Comparison of ENCODE assay signal across 1 cellular context in the genomic region with DNA sequence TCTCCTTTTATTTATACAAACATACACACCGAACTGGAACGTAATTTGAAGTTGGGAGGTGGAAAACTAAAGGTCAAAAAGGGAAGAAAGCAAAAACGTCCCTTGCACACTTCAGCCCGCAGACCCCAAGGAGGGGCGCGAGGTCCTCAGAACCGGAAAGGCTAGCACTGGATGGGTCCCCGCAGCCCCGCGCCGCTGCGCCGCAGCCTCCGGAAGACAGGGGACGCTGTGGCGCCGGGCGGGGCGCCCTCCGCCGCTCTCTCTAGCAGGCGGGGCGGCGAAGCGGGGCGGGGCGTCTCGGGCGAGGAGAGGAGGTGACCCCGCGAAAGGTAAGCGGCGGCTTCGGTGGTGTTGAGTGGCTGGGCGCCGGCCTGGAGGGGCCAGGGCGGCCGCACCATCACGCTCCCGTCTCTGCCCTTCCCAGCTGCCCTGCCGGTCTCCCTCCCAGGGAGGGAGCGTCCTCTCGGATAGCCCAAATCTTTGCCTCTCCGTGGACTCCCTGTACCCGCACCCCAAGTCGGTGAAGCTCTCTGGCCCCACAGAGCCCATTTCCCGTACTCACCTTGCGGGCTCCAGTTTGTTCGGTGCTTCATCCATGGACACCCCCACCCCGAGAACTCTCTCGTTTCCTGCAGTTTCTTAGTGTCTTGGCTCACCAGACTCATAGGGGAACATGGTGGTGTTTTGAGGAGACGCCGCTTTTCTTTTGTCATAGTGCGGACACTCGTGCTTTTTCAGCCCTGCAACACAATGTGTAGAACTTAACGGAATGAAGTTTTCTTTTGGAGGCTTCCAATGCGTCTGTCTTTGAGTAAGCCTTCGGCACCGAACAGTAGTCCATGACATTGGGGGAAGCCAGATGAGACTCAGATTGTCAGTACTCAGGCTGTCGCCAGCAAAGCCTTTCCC.
TF ChIP-seq lines count a peak whose summit lies in the region.

SMIM8 (plus strand) TSS at position 285 of the 909 bp plus-strand sequence. CDS start 14,444 bp downstream, outside the sequence.

TF ChIP-seq in K562, 482 proteins besides CTCF, POLR2A, EP300 and RAD21 (continued from another document and continues in another):
- TF ChIP-seq, protein P1, sequence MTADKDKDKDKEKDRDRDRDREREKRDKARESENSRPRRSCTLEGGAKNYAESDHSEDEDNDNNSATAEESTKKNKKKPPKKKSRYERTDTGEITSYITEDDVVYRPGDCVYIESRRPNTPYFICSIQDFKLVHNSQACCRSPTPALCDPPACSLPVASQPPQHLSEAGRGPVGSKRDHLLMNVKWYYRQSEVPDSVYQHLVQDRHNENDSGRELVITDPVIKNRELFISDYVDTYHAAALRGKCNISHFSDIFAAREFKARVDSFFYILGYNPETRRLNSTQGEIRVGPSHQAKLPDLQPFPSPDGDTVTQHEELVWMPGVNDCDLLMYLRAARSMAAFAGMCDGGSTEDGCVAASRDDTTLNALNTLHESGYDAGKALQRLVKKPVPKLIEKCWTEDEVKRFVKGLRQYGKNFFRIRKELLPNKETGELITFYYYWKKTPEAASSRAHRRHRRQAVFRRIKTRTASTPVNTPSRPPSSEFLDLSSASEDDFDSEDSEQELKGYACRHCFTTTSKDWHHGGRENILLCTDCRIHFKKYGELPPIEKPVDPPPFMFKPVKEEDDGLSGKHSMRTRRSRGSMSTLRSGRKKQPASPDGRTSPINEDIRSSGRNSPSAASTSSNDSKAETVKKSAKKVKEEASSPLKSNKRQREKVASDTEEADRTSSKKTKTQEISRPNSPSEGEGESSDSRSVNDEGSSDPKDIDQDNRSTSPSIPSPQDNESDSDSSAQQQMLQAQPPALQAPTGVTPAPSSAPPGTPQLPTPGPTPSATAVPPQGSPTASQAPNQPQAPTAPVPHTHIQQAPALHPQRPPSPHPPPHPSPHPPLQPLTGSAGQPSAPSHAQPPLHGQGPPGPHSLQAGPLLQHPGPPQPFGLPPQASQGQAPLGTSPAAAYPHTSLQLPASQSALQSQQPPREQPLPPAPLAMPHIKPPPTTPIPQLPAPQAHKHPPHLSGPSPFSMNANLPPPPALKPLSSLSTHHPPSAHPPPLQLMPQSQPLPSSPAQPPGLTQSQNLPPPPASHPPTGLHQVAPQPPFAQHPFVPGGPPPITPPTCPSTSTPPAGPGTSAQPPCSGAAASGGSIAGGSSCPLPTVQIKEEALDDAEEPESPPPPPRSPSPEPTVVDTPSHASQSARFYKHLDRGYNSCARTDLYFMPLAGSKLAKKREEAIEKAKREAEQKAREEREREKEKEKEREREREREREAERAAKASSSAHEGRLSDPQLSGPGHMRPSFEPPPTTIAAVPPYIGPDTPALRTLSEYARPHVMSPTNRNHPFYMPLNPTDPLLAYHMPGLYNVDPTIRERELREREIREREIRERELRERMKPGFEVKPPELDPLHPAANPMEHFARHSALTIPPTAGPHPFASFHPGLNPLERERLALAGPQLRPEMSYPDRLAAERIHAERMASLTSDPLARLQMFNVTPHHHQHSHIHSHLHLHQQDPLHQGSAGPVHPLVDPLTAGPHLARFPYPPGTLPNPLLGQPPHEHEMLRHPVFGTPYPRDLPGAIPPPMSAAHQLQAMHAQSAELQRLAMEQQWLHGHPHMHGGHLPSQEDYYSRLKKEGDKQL (CRISPR knock-in tag; IDR thresholded peaks at IDR 0.05; ENCODE audit: borderline replicate concordance), result no peak
- TF ChIP-seq RNF2 (IDR thresholded peaks at IDR 0.05), result no peak
- no peak for TF ChIP-seq ELF2 (CRISPR knock-in tag; IDR thresholded peaks at IDR 0.05)
- no peak for TF ChIP-seq SNRNP70 (optimal IDR thresholded peaks at IDR 0.05; ENCODE audit: low read depth, low read length)
- no peak for TF ChIP-seq ZFP1 (CRISPR knock-in tag; IDR thresholded peaks at IDR 0.05)
- TF ChIP-seq CBX3 (IDR thresholded peaks at IDR 0.05; ENCODE audit: borderline replicate concordance in 1 of 2, low read length in 2 of 2), result peak in 1 of 2 experiments; percentile 83; a peak in 2 of 3 replicates
- no peak for TF ChIP-seq MCM2 (IDR thresholded peaks at IDR 0.05; ENCODE audit: low read depth)
- TF ChIP-seq, protein P2, sequence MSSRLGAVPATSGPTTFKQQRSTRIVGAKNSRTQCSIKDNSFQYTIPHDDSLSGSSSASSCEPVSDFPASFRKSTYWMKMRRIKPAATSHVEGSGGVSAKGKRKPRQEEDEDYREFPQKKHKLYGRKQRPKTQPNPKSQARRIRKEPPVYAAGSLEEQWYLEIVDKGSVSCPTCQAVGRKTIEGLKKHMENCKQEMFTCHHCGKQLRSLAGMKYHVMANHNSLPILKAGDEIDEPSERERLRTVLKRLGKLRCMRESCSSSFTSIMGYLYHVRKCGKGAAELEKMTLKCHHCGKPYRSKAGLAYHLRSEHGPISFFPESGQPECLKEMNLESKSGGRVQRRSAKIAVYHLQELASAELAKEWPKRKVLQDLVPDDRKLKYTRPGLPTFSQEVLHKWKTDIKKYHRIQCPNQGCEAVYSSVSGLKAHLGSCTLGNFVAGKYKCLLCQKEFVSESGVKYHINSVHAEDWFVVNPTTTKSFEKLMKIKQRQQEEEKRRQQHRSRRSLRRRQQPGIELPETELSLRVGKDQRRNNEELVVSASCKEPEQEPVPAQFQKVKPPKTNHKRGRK (tag; IDR thresholded peaks at IDR 0.05), result no peak
- peak; percentile 55; the same call in 1 of the 2 replicates for TF ChIP-seq BHLHE40 (IDR thresholded peaks at IDR 0.05; ENCODE audit: low read length)
- TF ChIP-seq, protein P3, sequence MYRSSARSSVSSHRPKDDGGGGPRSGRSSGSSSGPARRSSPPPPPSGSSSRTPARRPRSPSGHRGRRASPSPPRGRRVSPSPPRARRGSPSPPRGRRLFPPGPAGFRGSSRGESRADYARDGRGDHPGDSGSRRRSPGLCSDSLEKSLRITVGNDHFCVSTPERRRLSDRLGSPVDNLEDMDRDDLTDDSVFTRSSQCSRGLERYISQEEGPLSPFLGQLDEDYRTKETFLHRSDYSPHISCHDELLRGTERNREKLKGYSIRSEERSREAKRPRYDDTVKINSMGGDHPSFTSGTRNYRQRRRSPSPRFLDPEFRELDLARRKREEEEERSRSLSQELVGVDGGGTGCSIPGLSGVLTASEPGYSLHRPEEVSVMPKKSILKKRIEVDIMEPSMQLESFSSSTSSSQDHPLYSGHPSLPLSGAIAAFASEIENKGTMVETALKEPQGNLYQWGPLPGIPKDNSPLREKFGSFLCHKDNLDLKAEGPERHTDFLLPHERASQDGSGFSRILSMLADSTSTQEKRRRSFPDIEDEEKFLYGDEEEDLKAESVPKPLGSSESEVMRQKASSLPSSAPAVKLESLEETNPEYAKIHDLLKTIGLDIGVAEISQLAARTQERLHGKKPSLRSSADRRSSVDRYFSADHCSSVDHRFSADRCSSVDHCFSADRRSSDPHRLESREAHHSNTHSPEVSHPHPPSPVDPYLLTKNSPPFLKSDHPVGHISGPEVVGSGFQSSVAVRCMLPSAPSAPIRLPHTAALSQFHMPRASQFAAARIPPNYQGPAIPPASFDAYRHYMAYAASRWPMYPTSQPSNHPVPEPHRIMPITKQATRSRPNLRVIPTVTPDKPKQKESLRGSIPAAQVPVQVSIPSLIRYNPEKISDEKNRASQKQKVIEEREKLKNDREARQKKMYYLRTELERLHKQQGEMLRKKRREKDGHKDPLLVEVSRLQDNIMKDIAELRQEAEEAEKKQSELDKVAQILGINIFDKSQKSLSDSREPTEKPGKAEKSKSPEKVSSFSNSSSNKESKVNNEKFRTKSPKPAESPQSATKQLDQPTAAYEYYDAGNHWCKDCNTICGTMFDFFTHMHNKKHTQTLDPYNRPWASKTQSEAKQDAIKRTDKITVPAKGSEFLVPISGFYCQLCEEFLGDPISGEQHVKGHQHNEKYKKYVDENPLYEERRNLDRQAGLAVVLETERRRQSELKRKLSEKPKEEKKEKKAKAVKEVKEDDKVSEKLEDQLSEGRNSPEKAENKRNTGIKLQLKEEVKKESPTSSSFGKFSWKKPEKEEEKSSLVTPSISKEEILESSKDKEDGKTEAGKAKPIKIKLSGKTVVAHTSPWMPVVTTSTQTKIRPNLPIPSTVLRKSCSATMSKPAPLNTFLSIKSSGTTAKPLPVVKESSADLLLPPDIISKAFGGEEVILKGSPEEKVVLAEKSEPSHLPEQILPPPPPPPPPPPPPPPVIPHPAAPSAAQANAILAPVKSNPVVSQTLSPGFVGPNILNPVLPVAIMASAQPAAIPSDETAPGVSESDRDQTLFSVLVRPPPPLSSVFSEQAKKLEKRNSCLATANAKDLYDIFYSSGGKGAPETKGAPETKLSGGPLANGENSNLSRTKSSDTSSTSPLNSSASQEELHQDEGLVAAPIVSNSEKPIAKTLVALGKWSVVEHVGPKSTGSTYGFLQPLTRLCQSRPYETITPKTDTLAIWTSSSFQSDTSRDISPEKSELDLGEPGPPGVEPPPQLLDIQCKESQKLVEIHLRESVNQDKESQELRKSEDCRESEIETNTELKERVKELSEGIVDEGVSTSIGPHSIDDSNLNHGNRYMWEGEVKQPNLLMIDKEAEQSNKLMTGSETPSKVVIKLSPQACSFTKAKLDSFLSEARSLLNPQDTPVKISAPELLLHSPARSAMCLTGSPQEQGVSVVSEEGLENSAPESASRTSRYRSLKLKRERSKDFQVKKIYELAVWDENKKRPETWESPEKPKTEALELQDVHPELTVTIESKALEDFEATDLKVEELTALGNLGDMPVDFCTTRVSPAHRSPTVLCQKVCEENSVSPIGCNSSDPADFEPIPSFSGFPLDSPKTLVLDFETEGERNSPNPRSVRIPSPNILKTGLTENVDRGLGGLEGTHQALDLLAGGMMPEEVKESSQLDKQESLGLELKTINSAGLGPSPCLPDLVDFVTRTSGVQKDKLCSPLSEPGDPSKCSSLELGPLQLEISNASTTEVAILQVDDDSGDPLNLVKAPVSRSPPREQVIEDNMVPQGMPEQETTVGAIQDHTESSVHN (IDR thresholded peaks at IDR 0.05; ENCODE audit: borderline replicate concordance in 1 of 2, low read depth in 1 of 2), result no peak
- TF ChIP-seq, protein P4, sequence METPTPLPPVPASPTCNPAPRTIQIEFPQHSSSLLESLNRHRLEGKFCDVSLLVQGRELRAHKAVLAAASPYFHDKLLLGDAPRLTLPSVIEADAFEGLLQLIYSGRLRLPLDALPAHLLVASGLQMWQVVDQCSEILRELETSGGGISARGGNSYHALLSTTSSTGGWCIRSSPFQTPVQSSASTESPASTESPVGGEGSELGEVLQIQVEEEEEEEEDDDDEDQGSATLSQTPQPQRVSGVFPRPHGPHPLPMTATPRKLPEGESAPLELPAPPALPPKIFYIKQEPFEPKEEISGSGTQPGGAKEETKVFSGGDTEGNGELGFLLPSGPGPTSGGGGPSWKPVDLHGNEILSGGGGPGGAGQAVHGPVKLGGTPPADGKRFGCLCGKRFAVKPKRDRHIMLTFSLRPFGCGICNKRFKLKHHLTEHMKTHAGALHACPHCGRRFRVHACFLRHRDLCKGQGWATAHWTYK (CRISPR knock-in tag; IDR thresholded peaks at IDR 0.05), result no peak
- peak; percentile 70 for TF ChIP-seq ZFX (CRISPR knock-in tag; IDR thresholded peaks at IDR 0.05)
- no peak for TF ChIP-seq ZNF766 (CRISPR knock-in tag; conservative IDR thresholded peaks at IDR 0.05)
- no peak for TF ChIP-seq RBM15 (IDR thresholded peaks at IDR 0.05; ENCODE audit: insufficient read depth, low read length)
- no peak for TF ChIP-seq FOXA1 (IDR thresholded peaks at IDR 0.05; ENCODE audit: borderline replicate concordance)
- no peak for TF ChIP-seq ZNF511 (CRISPR knock-in tag; IDR thresholded peaks at IDR 0.05)
- TF ChIP-seq ZNF830 (CRISPR knock-in tag; IDR thresholded peaks at IDR 0.05), result no peak
- TF ChIP-seq TCF15 (CRISPR knock-in tag; IDR thresholded peaks at IDR 0.05), result no peak
- TF ChIP-seq, protein P5, sequence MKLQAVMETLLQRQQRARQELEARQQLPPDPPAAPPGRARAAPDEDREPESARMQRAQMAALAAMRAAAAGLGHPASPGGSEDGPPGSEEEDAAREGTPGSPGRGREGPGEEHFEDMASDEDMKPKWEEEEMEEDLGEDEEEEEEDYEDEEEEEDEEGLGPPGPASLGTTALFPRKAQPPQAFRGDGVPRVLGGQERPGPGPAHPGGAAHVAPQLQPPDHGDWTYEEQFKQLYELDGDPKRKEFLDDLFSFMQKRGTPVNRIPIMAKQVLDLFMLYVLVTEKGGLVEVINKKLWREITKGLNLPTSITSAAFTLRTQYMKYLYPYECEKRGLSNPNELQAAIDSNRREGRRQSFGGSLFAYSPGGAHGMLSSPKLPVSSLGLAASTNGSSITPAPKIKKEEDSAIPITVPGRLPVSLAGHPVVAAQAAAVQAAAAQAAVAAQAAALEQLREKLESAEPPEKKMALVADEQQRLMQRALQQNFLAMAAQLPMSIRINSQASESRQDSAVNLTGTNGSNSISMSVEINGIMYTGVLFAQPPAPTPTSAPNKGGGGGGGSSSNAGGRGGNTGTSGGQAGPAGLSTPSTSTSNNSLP (IDR thresholded peaks at IDR 0.05; ENCODE audit: borderline replicate concordance, low read depth, low read length), result no peak
- no peak for TF ChIP-seq ERF (CRISPR knock-in tag; IDR thresholded peaks at IDR 0.05)
- TF ChIP-seq, protein P6, sequence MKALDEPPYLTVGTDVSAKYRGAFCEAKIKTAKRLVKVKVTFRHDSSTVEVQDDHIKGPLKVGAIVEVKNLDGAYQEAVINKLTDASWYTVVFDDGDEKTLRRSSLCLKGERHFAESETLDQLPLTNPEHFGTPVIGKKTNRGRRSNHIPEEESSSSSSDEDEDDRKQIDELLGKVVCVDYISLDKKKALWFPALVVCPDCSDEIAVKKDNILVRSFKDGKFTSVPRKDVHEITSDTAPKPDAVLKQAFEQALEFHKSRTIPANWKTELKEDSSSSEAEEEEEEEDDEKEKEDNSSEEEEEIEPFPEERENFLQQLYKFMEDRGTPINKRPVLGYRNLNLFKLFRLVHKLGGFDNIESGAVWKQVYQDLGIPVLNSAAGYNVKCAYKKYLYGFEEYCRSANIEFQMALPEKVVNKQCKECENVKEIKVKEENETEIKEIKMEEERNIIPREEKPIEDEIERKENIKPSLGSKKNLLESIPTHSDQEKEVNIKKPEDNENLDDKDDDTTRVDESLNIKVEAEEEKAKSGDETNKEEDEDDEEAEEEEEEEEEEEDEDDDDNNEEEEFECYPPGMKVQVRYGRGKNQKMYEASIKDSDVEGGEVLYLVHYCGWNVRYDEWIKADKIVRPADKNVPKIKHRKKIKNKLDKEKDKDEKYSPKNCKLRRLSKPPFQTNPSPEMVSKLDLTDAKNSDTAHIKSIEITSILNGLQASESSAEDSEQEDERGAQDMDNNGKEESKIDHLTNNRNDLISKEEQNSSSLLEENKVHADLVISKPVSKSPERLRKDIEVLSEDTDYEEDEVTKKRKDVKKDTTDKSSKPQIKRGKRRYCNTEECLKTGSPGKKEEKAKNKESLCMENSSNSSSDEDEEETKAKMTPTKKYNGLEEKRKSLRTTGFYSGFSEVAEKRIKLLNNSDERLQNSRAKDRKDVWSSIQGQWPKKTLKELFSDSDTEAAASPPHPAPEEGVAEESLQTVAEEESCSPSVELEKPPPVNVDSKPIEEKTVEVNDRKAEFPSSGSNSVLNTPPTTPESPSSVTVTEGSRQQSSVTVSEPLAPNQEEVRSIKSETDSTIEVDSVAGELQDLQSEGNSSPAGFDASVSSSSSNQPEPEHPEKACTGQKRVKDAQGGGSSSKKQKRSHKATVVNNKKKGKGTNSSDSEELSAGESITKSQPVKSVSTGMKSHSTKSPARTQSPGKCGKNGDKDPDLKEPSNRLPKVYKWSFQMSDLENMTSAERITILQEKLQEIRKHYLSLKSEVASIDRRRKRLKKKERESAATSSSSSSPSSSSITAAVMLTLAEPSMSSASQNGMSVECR (CRISPR knock-in tag; IDR thresholded peaks at IDR 0.05), result peak; percentile 70; the same call in 1 of the 2 replicates
- TF ChIP-seq ZNF583 (CRISPR knock-in tag; IDR thresholded peaks at IDR 0.05), result no peak
- no peak for TF ChIP-seq NFYB (IDR thresholded peaks at IDR 0.05; ENCODE audit: extremely low read depth, insufficient read length)
- TF ChIP-seq ZNF134 (CRISPR knock-in tag; conservative IDR thresholded peaks at IDR 0.05), result no peak
